ENCODE assay signal across 8 cellular contexts in the genomic region with DNA sequence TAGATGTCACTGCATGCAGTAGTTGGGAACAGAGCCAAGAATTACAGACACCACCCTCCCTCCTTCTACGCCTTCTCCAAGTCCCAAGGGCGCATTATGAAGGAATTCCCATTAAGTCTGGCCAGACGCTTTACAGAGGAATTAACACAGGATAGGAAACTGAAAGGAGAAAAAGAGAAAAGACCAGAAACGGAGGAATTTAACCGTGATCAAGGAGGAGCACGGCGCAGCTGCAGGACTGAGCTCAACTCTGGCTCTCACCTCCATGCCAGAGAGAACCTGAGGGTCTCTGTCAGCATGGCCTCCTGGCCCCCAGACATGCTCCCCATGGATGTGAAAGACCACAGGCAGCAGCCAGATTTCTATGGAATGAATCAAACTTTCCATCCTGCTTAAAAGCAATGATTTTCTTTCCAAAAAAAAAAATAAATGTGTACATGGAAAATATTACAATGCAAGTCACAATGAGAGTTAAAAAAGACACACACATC. TPM values are rescaled to one million over a fixed set of nuclear protein-coding genes. Genes with fewer than 3 reads are reported as not detected.
A peak's percentile ranks its signal among the peaks of the same experiment; 100 is the strongest.
DNase-seq lines count a peak whose midpoint lies in the region; ATAC-seq and TF ChIP-seq lines count a peak whose summit lies in the region.

No MANE protein-coding gene starts in this region.

- H3K27me3 ChIP-seq in fibroblast of lung (ENCODE audit: control insufficient read depth, insufficient read depth, low read length) (no peaks in the 10 kb centered on the region), ovary (no peaks in the 10 kb centered on the region)

- no peak for TF ChIP-seq EP300 in ovary (IDR thresholded peaks at IDR 0.05)

- peak overlapping the region; percentile 14 to 53 (median 50) for H3K4me3 ChIP-seq in fibroblast of lung (replicated peaks in 1 of 4; ENCODE audit: control extremely low read depth in 1 of 4, insufficient read depth in 1 of 4, low read depth in 3 of 4, low read length in 4 of 4)
- peak overlapping the region; percentile 13 for H3K4me3 ChIP-seq in ovary

- peak overlapping the region; percentile 98 for H3K4me2 ChIP-seq in fibroblast of lung (ENCODE audit: extremely low read depth, insufficient read depth, low read length)

- no peaks in the 10 kb centered on the region for H4K20me1 ChIP-seq in fibroblast of lung (ENCODE audit: control insufficient read depth, extremely low read depth, insufficient read depth, low read length)

- DNase-seq in Caki2 (ENCODE audit: low read depth) = peak; percentile 82
- no peak for DNase-seq in RWPE1 (ENCODE audit: low spot score)
- peak; percentile 81 to 89 for DNase-seq in fibroblast of lung (ENCODE audit: low read depth in 2 of 2)
- peak in 1 of 5 donors; percentile 39 for DNase-seq in ovary
- no peak for DNase-seq in NCI-H1048 (lab: John Stamatoyannopoulos, UW)
- no peak for DNase-seq in NCI-H187 (lab: John Stamatoyannopoulos, UW)
- no peak for DNase-seq in NCI-H510A treated with DMSO at 0.1 percent for 48 hours (lab: John Stamatoyannopoulos, UW)

- H3K4me1 ChIP-seq in fibroblast of lung (ENCODE audit: control insufficient read depth, extremely low read depth, insufficient read depth, low read length) = peaks cover 24% of the 10 kb centered on the region
- peaks cover 5% of the 10 kb centered on the region for H3K4me1 ChIP-seq in ovary (ENCODE audit: insufficient read depth)

- H3K27ac ChIP-seq in RWPE1 (peak overlapping the region; percentile 92), fibroblast of lung (ENCODE audit: insufficient read depth, low read length) (peak overlapping the region; percentile 96), ovary (no peak overlapping the region)

- H3K9ac ChIP-seq in fibroblast of lung (ENCODE audit: insufficient read depth, low read length) = peak overlapping the region; percentile 33

- no peaks in the 10 kb centered on the region for H3K36me3 ChIP-seq in fibroblast of lung (ENCODE audit: control insufficient read depth, insufficient read depth, low read length)
- no peaks in the 10 kb centered on the region for H3K36me3 ChIP-seq in ovary

- TF ChIP-seq POLR2A in ovary (IDR thresholded peaks at IDR 0.05) = no peak

- POLR2A ChIA-PET in RWPE1 (lab: Yijun Ruan, JAX; ENCODE audit: low non-redundant PET) = no interaction called here

- intact Hi-C loops in ovary (cut with DNase I) = no loop called here

- ATAC-seq in GM21619 (IDR thresholded peaks at IDR 0.05; ENCODE audit: unreplicated experiment) = no peak

- peak overlapping the region; percentile 11 for H2AFZ ChIP-seq in fibroblast of lung (ENCODE audit: low read length)

- no peaks in the 10 kb centered on the region for H3K9me3 ChIP-seq in fibroblast of lung (ENCODE audit: control insufficient read depth, insufficient read depth, low read depth, low read length)
- H3K9me3 ChIP-seq in ovary = no peaks in the 10 kb centered on the region

- TF ChIP-seq CTCF in RWPE1 (conservative IDR thresholded peaks at IDR 0.05; ENCODE audit: low read depth) (no peak), fibroblast of lung (conservative IDR thresholded peaks at IDR 0.05 in 1 of 2, IDR thresholded peaks at IDR 0.05 in 1 of 2; ENCODE audit: low read depth in 1 of 2, low read length in 2 of 2) (no peak), ovary (IDR thresholded peaks at IDR 0.05) (no peak)

- WGBS in ovary, 3 donors = 7 to 8% (median 7%) methylated on average over 7 of the region's 7 CpGs

- CTCF ChIA-PET in RWPE1 (lab: Yijun Ruan, JAX) = no interaction called here

- H3K79me2 ChIP-seq in fibroblast of lung (ENCODE audit: control insufficient read depth, insufficient read depth, low read length) = peaks cover 27% of the 10 kb centered on the region

- in situ Hi-C loops in Caki2 (cut with HindIII; ENCODE audit: low pct_unique_long_range_greater_than_20kb, low sequenced_read_pairs) = no loop called here

RNA-seq across cellular contexts. Expression of a gene that starts 13.7 kb away (rescaled TPM):
- 2.9 and 3.0 TPM in 2 replicates for total RNA-seq in Caki2 (2014; rRNA removed; shearing (Covaris generic); ENCODE audit: low replicate concordance)
- total RNA-seq in fibroblast of lung (5.1 and 12.7 TPM in 2 replicates), ovary (1 to 10 TPM in 4 of 7 donors, under 1 TPM in 3; 0.28 to 2.0 (median 1.1) TPM)
- polyA plus RNA-seq in fibroblast of lung (9.0 and 13.8 TPM in 2 replicates), ovary (1 to 10 TPM in 1 of 2 donors, under 1 TPM in 1; 0.79 to 3.2 TPM)
- polyA plus RNA-seq in fibroblast of lung (2012) = 8.3 and 13.0 TPM in 2 replicates
- 21.8 and 25.2 TPM in 2 replicates for polyA minus RNA-seq in fibroblast of lung (ENCODE audit: low replicate concordance)

Comparison
In these comparisons a context has a peak if more than half of its experiments do, and no peak if none do; other contexts are left out.
1. DNase-seq: peak in Caki2 (single experiment) and fibroblast of lung (2 of 2); none in RWPE1 (single experiment), NCI-H1048 (single experiment), NCI-H187 (0 of 2) and NCI-H510A treated with DMSO at 0.1 percent for 48 hours (single experiment).
2. H3K27ac ChIP-seq: peak in RWPE1 (single experiment) and fibroblast of lung (single experiment); none in ovary (0 of 2).